In the genomic region with DNA sequence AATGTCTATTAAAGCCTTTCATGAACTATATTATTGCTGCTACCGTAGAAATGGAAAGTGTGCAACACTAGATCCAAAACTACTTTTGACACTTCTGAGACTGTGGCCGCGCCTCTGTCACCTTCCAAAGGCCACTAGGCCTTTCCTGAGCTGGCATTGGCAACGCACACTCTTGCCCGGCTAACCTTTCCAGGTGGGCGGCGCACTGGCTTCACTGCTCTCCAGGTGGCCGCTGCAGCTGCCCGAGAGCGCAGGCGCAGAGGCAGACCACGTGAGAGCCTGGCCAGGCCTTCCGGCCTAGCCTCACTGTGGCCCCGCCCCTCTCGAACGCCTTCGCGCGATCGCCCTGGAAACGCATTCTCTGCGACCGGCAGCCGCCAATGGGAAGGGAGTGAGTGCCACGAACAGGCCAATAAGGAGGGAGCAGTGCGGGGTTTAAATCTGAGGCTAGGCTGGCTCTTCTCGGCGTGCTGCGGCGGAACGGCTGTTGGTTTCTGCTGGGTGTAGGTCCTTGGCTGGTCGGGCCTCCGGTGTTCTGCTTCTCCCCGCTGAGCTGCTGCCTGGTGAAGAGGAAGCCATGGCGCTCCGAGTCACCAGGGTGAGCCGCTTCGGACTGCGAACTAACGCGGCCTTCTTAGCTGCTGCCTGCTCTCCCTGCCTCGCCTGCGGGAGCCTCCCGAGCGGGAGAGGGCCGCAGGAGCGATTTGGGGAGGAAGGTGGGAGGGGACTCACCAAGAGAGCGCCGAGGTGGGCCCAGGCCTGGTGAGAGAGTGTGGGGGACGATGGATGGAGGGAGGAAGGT, we compare ENCODE assay signal across 8 cellular contexts. TPM values are rescaled to one million over a fixed set of nuclear protein-coding genes. Genes with fewer than 3 reads are reported as not detected.
DNase-seq lines count a peak whose midpoint lies in the region; ATAC-seq and TF ChIP-seq lines count a peak whose summit lies in the region.

A gene (plus strand): TSS at position 465 of the 802 bp plus-strand sequence. CDS start 113 bp downstream, at position 578.

- H3K4me3 Mint-ChIP-seq in nephron = peak within 1 kb of the TSS; percentile 95 to 98 (median 98)

- H3K4me3 ChIP-seq in HAP-1 = peak within 1 kb of the TSS; percentile 83
- H3K4me3 ChIP-seq in MG63 = peak within 1 kb of the TSS; percentile 83
- peak within 1 kb of the TSS; percentile 86 for H3K4me3 ChIP-seq in fibroblast of pulmonary artery (replicated peaks; ENCODE audit: low read depth, low read length)

- TF ChIP-seq CTCF in fibroblast of pulmonary artery (IDR thresholded peaks at IDR 0.05; ENCODE audit: low read length, missing control alignments) = no peak
- TF ChIP-seq CTCF in nephron (IDR thresholded peaks at IDR 0.05; ENCODE audit: unreplicated experiment in 3 of 3) = no peak

- H3K9me3 Mint-ChIP-seq in nephron = no peaks in the 10 kb centered on the region

- DNase-seq in G401 (ENCODE audit: low spot score) (peak; percentile 98), HAP-1 (ENCODE audit: low spot score in 2 of 2) (peak; percentile 94 to 99), MG63 (peak; percentile 98), SHP77 (lab: John Stamatoyannopoulos, UW) (peak; percentile 97 to 99), fibroblast of pulmonary artery (ENCODE audit: low read depth) (peak; percentile 96)
- DNase-seq in activated T-helper 9 cell treated with anti-CD3 and anti-CD28 coated beads, Interleukin-2, amount 50 U/mL, for 16 hours (ENCODE audit: low read depth) = peak; percentile 97
- peak; percentile 99 for DNase-seq in stimulated activated naive CD8-positive, alpha-beta T cell treated with anti-CD3 and anti-CD28 coated beads, Interleukin-15, Interleukin-2, amounts not matched to agents 100 U/mL and 50 U/mL, for 24 hours

- in situ Hi-C loops in G401 (cut with HindIII; ENCODE audit: low sequenced_read_pairs) (no loop called here), HAP-1 (cut with MboI; ENCODE audit: low sequenced_read_pairs) (no loop called here)

- H3K27ac Mint-ChIP-seq in nephron = peak within 1 kb of the TSS; percentile 69 to 96 (median 85)

- H3K36me3 Mint-ChIP-seq in nephron (ENCODE audit: low read depth) = peaks cover 22% of the 10 kb centered on the region

- no peaks in the 10 kb centered on the region for H3K27me3 Mint-ChIP-seq in nephron (ENCODE audit: low read depth)

- H3K4me1 ChIP-seq in HAP-1 = peaks cover 23% of the 10 kb centered on the region

- H3K36me3 ChIP-seq in HAP-1 (replicated peaks) (peaks cover 45% of the 10 kb centered on the region), MG63 (peaks cover 44% of the 10 kb centered on the region)

- H3K27me3 ChIP-seq in HAP-1 (ENCODE audit: low read depth) = no peaks in the 10 kb centered on the region
- H3K27me3 ChIP-seq in MG63 = no peaks in the 10 kb centered on the region

- peaks cover 24% of the 10 kb centered on the region for H3K4me1 Mint-ChIP-seq in nephron

- peak; percentile 99 for ATAC-seq in stimulated activated naive CD8-positive, alpha-beta T cell treated with anti-CD3 and anti-CD28 coated beads, Interleukin-15, Interleukin-2, amounts not matched to agents 100 U/mL and 50 U/mL, for 24 hours

- no peaks in the 10 kb centered on the region for H3K9me3 ChIP-seq in HAP-1
- no peaks in the 10 kb centered on the region for H3K9me3 ChIP-seq in MG63

RNA-seq across cellular contexts. Expression of the gene that starts here (rescaled TPM):
- total RNA-seq in G401 (2014; rRNA removed; shearing (Covaris generic)) = 361 and 396 TPM in 2 replicates
- total RNA-seq in MG63 (2014; rRNA removed; shearing (Covaris generic); ENCODE audit: low replicate concordance) = 310 and 430 TPM in 2 replicates

Comparison
In these comparisons a context has a peak if more than half of its experiments do, and no peak if none do; other contexts are left out.
1. Peak in every context shown above with its lines: DNase-seq, ATAC-seq and H3K4me3 ChIP-seq.